15 cellular contexts compared by ENCODE assay signal in genomic region chr5:178279026-178279722, GRCh38. TPM values are rescaled to one million over a fixed set of nuclear protein-coding genes. Genes with fewer than 3 reads are reported as not detected.
DNase-seq lines count a peak whose midpoint lies in the region; ATAC-seq and TF ChIP-seq lines count a peak whose summit lies in the region.
"Had no signal": no experiment of that assay in that cellular context is flagged by ENCODE, and none has a peak within 500 bp of the region (broad histone marks: within the 10 kb centered on the region; RNA-seq: fewer than 3 reads in every experiment).

No MANE protein-coding gene starts in this region.

- DNase-seq in activated CD8-positive, alpha-beta T cell treated with anti-CD3 and anti-CD28 coated beads for 36 hours, result peak; percentile 17
- DNase-seq in osteoblast (ENCODE audit: insufficient read length, low spot score, missing footprints) (peak; percentile 69), erythroblast (lab: John Stamatoyannopoulos, UW) (no peak), MV-4-11 (lab: John Stamatoyannopoulos, UW) (no peak)
- DNase-seq: NCI-H1436 treated with DMSO at 0.1 percent for 48 hours had no signal

- no peak overlapping the region for H3K27ac Mint-ChIP-seq in activated CD8-positive, alpha-beta T cell treated with anti-CD3 and anti-CD28 coated beads for 36 hours
- H3K27ac Mint-ChIP-seq: HFFc6, IgD-negative memory B cell had no signal

- no peak overlapping the region for H2AFZ ChIP-seq in osteoblast (ENCODE audit: low read length)
- H2AFZ ChIP-seq: PC-9 had no signal

- H3K27me3 ChIP-seq in BLaER1 (no peaks in the 10 kb centered on the region), osteoblast (ENCODE audit: insufficient read depth, low read length) (peaks cover 11% of the 10 kb centered on the region)
- H3K27me3 ChIP-seq: MG63, SJSA1 had no signal

- H3K4me1 Mint-ChIP-seq in activated CD8-positive, alpha-beta T cell treated with anti-CD3 and anti-CD28 coated beads for 36 hours (ENCODE audit: low read depth), result peaks cover 4% of the 10 kb centered on the region

- TF ChIP-seq POLR2A in erythroblast (IDR thresholded peaks at IDR 0.05; ENCODE audit: low read length), result no peak

- peaks cover 5% of the 10 kb centered on the region; the same call in 1 of the 2 replicates for H3K9me3 ChIP-seq in BLaER1
- no peaks in the 10 kb centered on the region for H3K9me3 ChIP-seq in osteoblast (ENCODE audit: low read depth, low read length)

- no peak overlapping the region for H3K27ac ChIP-seq in BLaER1
- H3K27ac ChIP-seq in osteoblast (ENCODE audit: low read depth, low read length), result no peak overlapping the region
- H3K27ac ChIP-seq: PC-9, RWPE1, SJSA1 had no signal

- H3K9me3 Mint-ChIP-seq in activated CD8-positive, alpha-beta T cell treated with anti-CD3 and anti-CD28 coated beads for 36 hours, result peaks cover 11% of the 10 kb centered on the region

- CTCF ChIA-PET in activated CD8-positive, alpha-beta T cell treated with anti-CD3 and anti-CD28 coated beads for 36 hours (lab: Charles Lee), result interaction anchor here (0.7 to 5.7 kb wide), 13 partner anchors 6 to 310 kb away, joined by 3 to 35 read pairs (median 4); partner anchors contain the start of gene COL23A1

- no peaks in the 10 kb centered on the region for H3K27me3 Mint-ChIP-seq in activated CD8-positive, alpha-beta T cell treated with anti-CD3 and anti-CD28 coated beads for 36 hours

- peak overlapping the region; percentile 97 for H3K4me2 ChIP-seq in BLaER1
- no peak overlapping the region for H3K4me2 ChIP-seq in osteoblast (ENCODE audit: insufficient read depth, low read length)
- H3K4me2 ChIP-seq: PC-9 had no signal

- no peak overlapping the region for H3K9ac ChIP-seq in BLaER1

- ATAC-seq in GM19455 (IDR thresholded peaks at IDR 0.05; ENCODE audit: unreplicated experiment) (peak; percentile 21), HG03039 (IDR thresholded peaks at IDR 0.05; ENCODE audit: unreplicated experiment) (no peak), HG03460 (IDR thresholded peaks at IDR 0.05; ENCODE audit: unreplicated experiment) (no peak)
- no peak for ATAC-seq in activated CD8-positive, alpha-beta T cell treated with anti-CD3 and anti-CD28 coated beads for 36 hours

- intact Hi-C loops in activated CD8-positive, alpha-beta T cell treated with anti-CD3 and anti-CD28 coated beads for 36 hours (cut with micrococcal nuclease), result no loop called here

- H3K36me3 Mint-ChIP-seq in activated CD8-positive, alpha-beta T cell treated with anti-CD3 and anti-CD28 coated beads for 36 hours (ENCODE audit: low read depth), result no peaks in the 10 kb centered on the region

- no peak for TF ChIP-seq CTCF in activated CD8-positive, alpha-beta T cell treated with anti-CD3 and anti-CD28 coated beads for 36 hours (IDR thresholded peaks at IDR 0.05)
- TF ChIP-seq CTCF in osteoblast (IDR thresholded peaks at IDR 0.05; ENCODE audit: extremely low read depth, low read depth, low read length), result no peak

- no peaks in the 10 kb centered on the region for H3K79me2 ChIP-seq in osteoblast (ENCODE audit: insufficient read depth, low read length)

- no peaks in the 10 kb centered on the region; the same call in 1 of the 2 replicates for H4K20me1 ChIP-seq in BLaER1
- no peaks in the 10 kb centered on the region for H4K20me1 ChIP-seq in osteoblast (ENCODE audit: insufficient read depth, low read length)

- H3K4me3 ChIP-seq in BLaER1 (no peak overlapping the region), osteoblast (ENCODE audit: insufficient read depth, low read length) (no peak overlapping the region)
- H3K4me3 ChIP-seq: MG63, PC-9, SJSA1 had no signal

- H3K36me3 ChIP-seq in BLaER1 (no peaks in the 10 kb centered on the region), osteoblast (ENCODE audit: insufficient read depth, low read length) (no peaks in the 10 kb centered on the region)
- H3K36me3 ChIP-seq: SJSA1 had no signal

- H3K4me1 ChIP-seq in BLaER1 (peaks cover 79% of the 10 kb centered on the region), osteoblast (ENCODE audit: insufficient read depth, low read length) (no peaks in the 10 kb centered on the region)
- H3K4me1 ChIP-seq: SJSA1 had no signal

- H3K4me3 Mint-ChIP-seq in activated CD8-positive, alpha-beta T cell treated with anti-CD3 and anti-CD28 coated beads for 36 hours, result no peak overlapping the region
- H3K4me3 Mint-ChIP-seq: IgD-negative memory B cell had no signal

- POLR2A ChIA-PET in activated CD8-positive, alpha-beta T cell treated with anti-CD3 and anti-CD28 coated beads for 36 hours (lab: Charles Lee), result interaction anchor here (0.9 kb wide), 1 partner anchor 29 kb away, joined by 4 read pairs; no protein-coding TSS in a partner anchor

RNA-seq across cellular contexts. Expression of gene PHYKPL, which starts 46.6 kb away (rescaled TPM):
- total RNA-seq in activated CD8-positive, alpha-beta T cell treated with anti-CD3 and anti-CD28 coated beads for 36 hours, result 10 to 100 TPM; 60.4 to 62.1 TPM
- total RNA-seq in osteoblast, result 35.1 and 36.5 TPM in 2 replicates

Comparison
In these comparisons a context has a peak if more than half of its experiments do, and no peak if none do; other contexts are left out.
1. DNase-seq: peak in activated CD8-positive, alpha-beta T cell treated with anti-CD3 and anti-CD28 coated beads for 36 hours (single experiment) and osteoblast (single experiment); none in erythroblast (0 of 2) and MV-4-11 (single experiment).